ENCODE assay signal across 8 cellular contexts in genomic region chr1:9473032-9473792, GRCh38.
A peak's percentile ranks its signal among the peaks of the same experiment; 100 is the strongest.
DNase-seq lines count a peak whose midpoint lies in the region; ATAC-seq and TF ChIP-seq lines count a peak whose summit lies in the region.

No MANE protein-coding gene starts in this region.

- no peaks in the 10 kb centered on the region for H3K79me2 ChIP-seq in ACC112 (ENCODE audit: control insufficient read depth, insufficient read depth, low read length, unreplicated experiment)

- intact Hi-C loops in aorta (cut with DNase I): no loop called here

- no peak overlapping the region for H3K27ac ChIP-seq in ACC112 (ENCODE audit: low read depth, low read length)
- H3K27ac ChIP-seq in aorta (ENCODE audit: low read depth in 1 of 2, low read length in 2 of 2): no peak overlapping the region

- peak overlapping the region; percentile 71 for H2AFZ ChIP-seq in ACC112 (ENCODE audit: low read length, unreplicated experiment)

- no peak overlapping the region for H3K4me3 ChIP-seq in ACC112 (ENCODE audit: low read depth, low read length)
- H3K4me3 ChIP-seq in HFF-Myc (replicated peaks; ENCODE audit: low read depth, low read length): no peak overlapping the region
- H3K4me3 ChIP-seq in aorta (ENCODE audit: low read length in 2 of 2): no peak overlapping the region

- WGBS in aorta, 2 donors: 73 to 75% methylated on average over 14 of the region's 14 CpGs

- peaks cover 4% of the 10 kb centered on the region; the same call in 1 of the 2 replicates for H3K27me3 ChIP-seq in ACC112 (ENCODE audit: insufficient read depth, low read length)
- H3K27me3 ChIP-seq in aorta (ENCODE audit: control insufficient read depth in 1 of 2, insufficient read depth in 2 of 2, low read length in 1 of 2): no peaks in the 10 kb centered on the region

- ATAC-seq in aorta (ENCODE audit: low FRiP score): peak; percentile 82
- no peak for ATAC-seq in GM19328 (IDR thresholded peaks at IDR 0.05; ENCODE audit: unreplicated experiment)

- peaks cover 5% of the 10 kb centered on the region for H3K4me1 ChIP-seq in ACC112 (ENCODE audit: control insufficient read depth, insufficient read depth, low read length, unreplicated experiment)
- H3K4me1 ChIP-seq in aorta (ENCODE audit: control insufficient read depth in 1 of 2, insufficient read depth in 2 of 2, low read length in 2 of 2): no peaks in the 10 kb centered on the region

- DNase-seq in HFF-Myc (ENCODE audit: extremely low read depth, low read depth) (peak; percentile 74), amniotic epithelial cell (ENCODE audit: low read depth) (peak; percentile 92), islet precursor cell (peak; percentile 97), aorta (peak; percentile 79 to 88), GM10266 (ENCODE audit: extremely low spot score) (no peak)
- no peak for DNase-seq in activated CD4-positive, CD25-positive, alpha-beta regulatory T cell treated with anti-CD3 and anti-CD28 coated beads, Interleukin-2, amount 50 U/mL, for 72 hours

- H3K9me3 ChIP-seq in aorta (ENCODE audit: control insufficient read depth, low read length): no peaks in the 10 kb centered on the region

- TF ChIP-seq CTCF in HFF-Myc (IDR thresholded peaks at IDR 0.05; ENCODE audit: low read depth, low read length, missing control alignments): no peak
- TF ChIP-seq CTCF in GM10266 (IDR thresholded peaks at IDR 0.05; ENCODE audit: control insufficient read depth, insufficient read depth, low read depth, missing control alignments): no peak

- no peaks in the 10 kb centered on the region for H3K36me3 ChIP-seq in ACC112 (ENCODE audit: insufficient read depth, low read length)
- no peaks in the 10 kb centered on the region for H3K36me3 ChIP-seq in aorta (ENCODE audit: control insufficient read depth in 1 of 2, insufficient read depth in 2 of 2, low read length in 1 of 2)

Comparison
In these comparisons a context has a peak if more than half of its experiments do, and no peak if none do; other contexts are left out.
1. DNase-seq: peak in HFF-Myc (single experiment), amniotic epithelial cell (single experiment), islet precursor cell (single experiment) and aorta (2 of 2); none in GM10266 (single experiment) and activated CD4-positive, CD25-positive, alpha-beta regulatory T cell treated with anti-CD3 and anti-CD28 coated beads, Interleukin-2, amount 50 U/mL, for 72 hours (single experiment).